10 cellular contexts compared by ENCODE assay signal in genomic region chr1:183567584-183567983, GRCh38. TPM values are rescaled to one million over a fixed set of nuclear protein-coding genes. Genes with fewer than 3 reads are reported as not detected.
DNase-seq lines count a peak whose midpoint lies in the region; ATAC-seq and TF ChIP-seq lines count a peak whose summit lies in the region.
"Had no signal": no experiment of that assay in that cellular context is flagged by ENCODE, and none has a peak within 500 bp of the region (broad histone marks: within the 10 kb centered on the region; RNA-seq: fewer than 3 reads in every experiment).

No MANE protein-coding gene starts in this region.

- H3K36me3 ChIP-seq in RWPE2 (ENCODE audit: low read depth) (no peaks in the 10 kb centered on the region), left ventricle myocardium inferior (no peaks in the 10 kb centered on the region)

- H3K4me1 ChIP-seq in RWPE2 (ENCODE audit: insufficient read depth, poor library complexity, severe bottlenecking): peaks cover 23% of the 10 kb centered on the region
- H3K4me1 ChIP-seq in left ventricle myocardium inferior: peaks cover 23% of the 10 kb centered on the region

- intact Hi-C loops in left ventricle myocardium inferior (cut with micrococcal nuclease): no loop called here

- no peaks in the 10 kb centered on the region for H3K27me3 ChIP-seq in RWPE2 (ENCODE audit: insufficient read depth, poor library complexity, severe bottlenecking)
- no peaks in the 10 kb centered on the region for H3K27me3 ChIP-seq in left ventricle myocardium inferior (ENCODE audit: low read depth)

- TF ChIP-seq CTCF in RWPE2 (IDR thresholded peaks at IDR 0.05; ENCODE audit: poor library complexity, severe bottlenecking) (no peak), left ventricle myocardium inferior (IDR thresholded peaks at IDR 0.05; ENCODE audit: borderline replicate concordance) (no peak)

- DNase-seq in SIG-M5 treated with dmso at 0.1 percent for 504 hours (lab: John Stamatoyannopoulos, UW; ENCODE audit: unreplicated experiment) (peak; percentile 32), SIG-M5 (lab: John Stamatoyannopoulos, UW) (no peak), RWPE2 (ENCODE audit: low spot score) (no peak), left ventricle myocardium inferior (peak; percentile 62), midbrain (lab: John Stamatoyannopoulos, UW) (no peak)
- no peak for DNase-seq in activated CD4-positive, alpha-beta T cell treated with anti-CD3 and anti-CD28 coated beads, Interleukin-2, amount 50 U/mL, for 48 hours

- peak overlapping the region; percentile 75 for H3K27ac ChIP-seq in RWPE2 (ENCODE audit: poor library complexity, severe bottlenecking)
- no peak overlapping the region for H3K27ac ChIP-seq in left ventricle myocardium inferior (replicated peaks)
- H3K27ac ChIP-seq: C4-2B, VCaP had no signal

- ATAC-seq in HG03060 (IDR thresholded peaks at IDR 0.05; ENCODE audit: low read depth, unreplicated experiment): peak; percentile 57
- ATAC-seq in RWPE2 (ENCODE audit: low read depth): peak; percentile 67
- no peak for ATAC-seq in HG03196 (IDR thresholded peaks at IDR 0.05; ENCODE audit: unreplicated experiment)

- no peaks in the 10 kb centered on the region for H3K9me3 ChIP-seq in RWPE2 (ENCODE audit: severe bottlenecking)
- no peaks in the 10 kb centered on the region for H3K9me3 ChIP-seq in left ventricle myocardium inferior (replicated peaks)

- H3K4me3 ChIP-seq in RWPE2 (ENCODE audit: severe bottlenecking): no peak overlapping the region
- no peak overlapping the region for H3K4me3 ChIP-seq in left ventricle myocardium inferior

RNA-seq across cellular contexts. Expression of gene NCF2, which starts 22.7 kb away (rescaled TPM):
- 4.5 TPM for total RNA-seq in left ventricle myocardium inferior

Comparison
In these comparisons a context has a peak if more than half of its experiments do, and no peak if none do; other contexts are left out.
1. DNase-seq: peak in SIG-M5 treated with dmso at 0.1 percent for 504 hours (single experiment) and left ventricle myocardium inferior (single experiment); none in SIG-M5 (single experiment), RWPE2 (single experiment), midbrain (single experiment) and activated CD4-positive, alpha-beta T cell treated with anti-CD3 and anti-CD28 coated beads, Interleukin-2, amount 50 U/mL, for 48 hours (0 of 2).